ENCODE assay signal across 17 cellular contexts in genomic region chr1:204454476-204454875, GRCh38. TPM values are rescaled to one million over a fixed set of nuclear protein-coding genes. Genes with fewer than 3 reads are reported as not detected.
DNase-seq lines count a peak whose midpoint lies in the region; ATAC-seq lines count a peak whose summit lies in the region.
"Had no signal": no experiment of that assay in that cellular context is flagged by ENCODE, and none has a peak within 500 bp of the region (broad histone marks: within the 10 kb centered on the region; RNA-seq: fewer than 3 reads in every experiment).

No MANE protein-coding gene starts in this region.

- H3K27ac ChIP-seq in caudate nucleus (ENCODE audit: low read depth, low read length), result peak overlapping the region; percentile 62
- H3K27ac ChIP-seq: 22Rv1, PC-9 had no signal

- H3K4me1 Mint-ChIP-seq in naive thymus-derived CD8-positive, alpha-beta T cell, result peaks cover 10 to 43% (median 22%) of the 10 kb centered on the region in 4 donors

- H3K9me3 Mint-ChIP-seq in naive thymus-derived CD8-positive, alpha-beta T cell, result no peaks in the 10 kb centered on the region

- peak overlapping the region; percentile 37 to 89 (median 83) for H3K27ac Mint-ChIP-seq in naive thymus-derived CD8-positive, alpha-beta T cell

- POLR2A ChIA-PET in naive thymus-derived CD8-positive, alpha-beta T cell (lab: Charles Lee), result interaction anchor here (0.7 to 3.5 kb wide), 3 partner anchors 9 to 167 kb away, joined by 3 to 23 read pairs (median 5); partner anchors contain the start of gene PIK3C2B

- peak overlapping the region in 2 of 10 donors; percentile 39 to 45 for H3K4me3 Mint-ChIP-seq in naive thymus-derived CD8-positive, alpha-beta T cell

- H3K27me3 Mint-ChIP-seq in naive thymus-derived CD8-positive, alpha-beta T cell, result no peaks in the 10 kb centered on the region

- no peaks in the 10 kb centered on the region for H3K9me3 ChIP-seq in ES-I3 (ENCODE audit: control insufficient read depth, insufficient read depth, low read length)
- H3K9me3 ChIP-seq: SK-N-SH, transverse colon had no signal

- peak overlapping the region; percentile 11; the same call in 1 of the 2 replicates for H3K9ac ChIP-seq in ES-I3 (ENCODE audit: low read depth, low read length)
- H3K9ac ChIP-seq: SK-N-SH had no signal

- H3K4me1 ChIP-seq in ES-I3 (ENCODE audit: insufficient read depth, low read length), result peaks cover 34% of the 10 kb centered on the region

- peaks cover 5 to 43% (median 14%) of the 10 kb centered on the region in 3 donors for H3K36me3 Mint-ChIP-seq in naive thymus-derived CD8-positive, alpha-beta T cell

- no peaks in the 10 kb centered on the region for H3K36me3 ChIP-seq in ES-I3 (ENCODE audit: insufficient read depth, low read length)

- ATAC-seq in naive thymus-derived CD8-positive, alpha-beta T cell, result no peak

- peak; percentile 34 for DNase-seq in NCI-H82 (lab: John Stamatoyannopoulos, UW)
- no peak for DNase-seq in NCI-H82 treated with DMSO at 0.1 percent for 48 hours (lab: John Stamatoyannopoulos, UW; ENCODE audit: unreplicated experiment)
- DNase-seq in caudate nucleus (lab: John Stamatoyannopoulos, UW), result no peak
- no peak for DNase-seq in naive thymus-derived CD8-positive, alpha-beta T cell
- no peak for DNase-seq in NCI-H446 treated with DMSO at 0.1 percent for 48 hours (lab: John Stamatoyannopoulos, UW)
- no peak for DNase-seq in SW480 (ENCODE audit: low spot score)
- DNase-seq in stimulated activated CD4-positive, alpha-beta T cell treated with anti-CD3 and anti-CD28 coated beads, Interleukin-4, amount 100 ng/mL, for 4 hours, result no peak
- DNase-seq: DMS79; mesendoderm; NCI-H2029; NCI-H526; PC-9; SK-N-SH; stimulated activated CD4-positive, alpha-beta T cell treated with anti-CD3 and anti-CD28 coated beads, Interleukin-2, amount 100 ng/mL, for 48 hours; transverse colon had no signal

RNA-seq across cellular contexts. Expression of gene PIK3C2B, which starts 40.1 kb away (rescaled TPM):
- total RNA-seq in naive thymus-derived CD8-positive, alpha-beta T cell, result 10 to 100 TPM; 39.5 to 40.1 TPM
- polyA plus RNA-seq in naive thymus-derived CD8-positive, alpha-beta T cell, result 1 to 10 TPM; 1.3 to 2.6 (median 1.8) TPM

RNA-seq across cellular contexts. Expression of gene PPP1R15B, which starts 42.9 kb away (rescaled TPM):
- total RNA-seq in naive thymus-derived CD8-positive, alpha-beta T cell, result 10 to 100 TPM; 80.7 to 87.3 TPM
- 10 to 100 TPM; 14.2 to 20.8 (median 17.7) TPM for polyA plus RNA-seq in naive thymus-derived CD8-positive, alpha-beta T cell
